In the genomic region with DNA sequence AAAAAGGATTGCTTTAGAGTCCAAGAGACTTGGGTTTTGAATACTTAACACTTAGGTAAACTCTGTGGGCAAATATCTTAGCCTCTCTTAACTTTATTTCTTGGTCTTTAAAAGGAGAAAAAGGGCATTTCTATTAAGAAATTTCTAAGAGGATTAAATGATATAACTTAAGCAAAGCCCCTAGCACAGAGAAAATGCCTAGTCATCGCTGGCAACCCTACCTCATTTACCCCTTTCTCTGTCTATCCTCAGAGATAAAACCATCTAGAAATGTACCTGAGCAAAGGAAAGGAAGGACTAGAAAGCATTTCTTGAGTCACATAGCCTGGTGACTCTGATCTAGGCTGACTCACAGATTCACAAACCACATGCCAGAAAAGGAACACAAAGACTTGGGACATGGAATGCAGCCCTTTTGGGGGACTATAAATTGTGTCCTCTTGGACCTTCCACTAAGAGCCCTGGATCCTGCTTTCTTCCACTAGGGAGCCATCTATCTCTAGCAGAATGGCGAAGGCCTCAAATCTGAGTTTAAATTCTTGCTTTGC, we compare ENCODE assay signal across 18 cellular contexts.
DNase-seq lines count a peak whose midpoint lies in the region; ATAC-seq and TF ChIP-seq lines count a peak whose summit lies in the region.
"Had no signal": no experiment of that assay in that cellular context is flagged by ENCODE, and none has a peak within 500 bp of the region (broad histone marks: within the 10 kb centered on the region; RNA-seq: fewer than 3 reads in every experiment).

No MANE protein-coding gene starts in this region.

- no peak overlapping the region for H3K27ac ChIP-seq in foreskin keratinocyte
- H3K27ac ChIP-seq: body of pancreas, uterus had no signal

- ATAC-seq in foreskin keratinocyte: peak; percentile 65
- ATAC-seq in HG03469 (IDR thresholded peaks at IDR 0.05; ENCODE audit: unreplicated experiment): no peak
- ATAC-seq in GM21619 (IDR thresholded peaks at IDR 0.05; ENCODE audit: unreplicated experiment): no peak
- ATAC-seq: activated CD4-positive, alpha-beta T cell treated with anti-CD3 and anti-CD28 coated beads for 36 hours; body of pancreas; K562 had no signal

- DNase-seq in AG08395 (ENCODE audit: low spot score): peak; percentile 51
- peak; percentile 17 for DNase-seq in HPDE6-E6E7 (ENCODE audit: extremely low spot score)
- DNase-seq in SW480 (ENCODE audit: low spot score): peak; percentile 39
- DNase-seq in foreskin keratinocyte: peak in 1 of 2 donors; percentile 54
- DNase-seq in activated effector memory CD4-positive, alpha-beta T cell treated with anti-CD3 and anti-CD28 coated beads, Interleukin-2, amount 50 U/mL, for 16 hours: no peak
- DNase-seq in stimulated activated CD4-positive, alpha-beta T cell treated with anti-CD3 and anti-CD28 coated beads, Interleukin-15, amount 100 ng/mL, for 24 hours: no peak
- DNase-seq: activated CD4-positive, alpha-beta T cell treated with anti-CD3 and anti-CD28 coated beads for 36 hours; activated CD8-positive, alpha-beta memory T cell treated with anti-CD3 and anti-CD28 coated beads, Interleukin-2, amount 50 U/mL, for 48 hours; activated naive CD4-positive, alpha-beta T cell treated with anti-CD3 and anti-CD28 coated beads for 36 hours; body of pancreas; Calu3; erythroblast; immature natural killer cell; T-helper 9 cell; uterus had no signal

- H3K4me1 ChIP-seq in foreskin keratinocyte: peaks cover 8% of the 10 kb centered on the region
- H3K4me1 ChIP-seq: body of pancreas, uterus had no signal

- TF ChIP-seq CTCF in foreskin keratinocyte (conservative IDR thresholded peaks at IDR 0.05): no peak

- no peaks in the 10 kb centered on the region for H3K27me3 ChIP-seq in foreskin keratinocyte
- H3K27me3 ChIP-seq: body of pancreas, uterus had no signal

Comparison
In these comparisons a context has a peak if more than half of its experiments do, and no peak if none do; other contexts are left out.
1. DNase-seq: peak in AG08395 (single experiment), HPDE6-E6E7 (single experiment) and SW480 (single experiment); none in activated effector memory CD4-positive, alpha-beta T cell treated with anti-CD3 and anti-CD28 coated beads, Interleukin-2, amount 50 U/mL, for 16 hours (single experiment) and stimulated activated CD4-positive, alpha-beta T cell treated with anti-CD3 and anti-CD28 coated beads, Interleukin-15, amount 100 ng/mL, for 24 hours (single experiment).